32 cellular contexts compared by ENCODE assay signal in the genomic region with DNA sequence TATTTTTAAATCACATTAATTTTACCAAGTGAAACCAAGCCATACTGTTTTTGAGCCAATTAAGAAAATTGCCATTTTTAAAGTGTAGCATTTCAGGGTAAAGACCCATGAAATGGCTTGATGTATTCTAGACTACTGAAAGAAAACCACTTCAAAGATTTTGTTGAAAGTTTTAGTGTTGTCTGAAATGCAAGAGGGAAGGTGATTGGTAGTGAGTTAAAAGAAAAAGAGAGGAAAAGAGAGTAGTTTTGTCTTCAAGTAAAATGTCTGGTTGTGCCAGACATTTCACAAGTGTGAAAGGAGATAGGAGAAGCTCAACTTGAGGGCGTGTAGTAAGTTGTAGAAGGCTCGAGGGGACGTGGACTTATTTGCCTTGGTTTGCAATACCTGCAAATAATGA. TPM values are rescaled to one million over a fixed set of nuclear protein-coding genes. Genes with fewer than 3 reads are reported as not detected.
DNase-seq lines count a peak whose midpoint lies in the region; ATAC-seq, FAIRE-seq and TF ChIP-seq lines count a peak whose summit lies in the region.
"Had no signal": no experiment of that assay in that cellular context is flagged by ENCODE, and none has a peak within 500 bp of the region (broad histone marks: within the 10 kb centered on the region; RNA-seq: fewer than 3 reads in every experiment).

No MANE protein-coding gene starts in this region.

- no peak overlapping the region for H3K4me3 Mint-ChIP-seq in activated naive CD8-positive, alpha-beta T cell treated with anti-CD3 and anti-CD28 coated beads, Interleukin-2, amount 10 ng/mL, durations not matched to agents 7 days and 5 days
- no peak overlapping the region for H3K4me3 Mint-ChIP-seq in activated naive CD8-positive, alpha-beta T cell treated with anti-CD3 and anti-CD28 coated beads, Interleukin-2, amount 50 U/mL, for 24 hours
- no peak overlapping the region for H3K4me3 Mint-ChIP-seq in WTC11
- no peak overlapping the region for H3K4me3 Mint-ChIP-seq in stimulated activated naive B cell treated with anti-CD40 and anti-IgM and Interleukin-4, amounts not matched to agents 10 μg/mL and 1 μg/mL and 100 μg/mL, for 72 hours
- H3K4me3 Mint-ChIP-seq: activated CD8-positive, alpha-beta memory T cell treated with anti-CD3 and anti-CD28 coated beads, Interleukin-2, amount 10 ng/mL, durations not matched to agents 7 days and 5 days; activated T-cell treated with anti-CD3 and anti-CD28 coated beads, Interleukin-2, amount 50 U/mL, for 4 hours; stimulated activated naive CD8-positive, alpha-beta T cell treated with anti-CD3 and anti-CD28 coated beads, Interleukin-15, Interleukin-2, amounts not matched to agents 100 ng/mL and 50 ng/mL, for 24 hours had no signal

- peaks cover 7% of the 10 kb centered on the region for H3K4me1 Mint-ChIP-seq in activated naive CD8-positive, alpha-beta T cell treated with anti-CD3 and anti-CD28 coated beads, Interleukin-2, amount 10 ng/mL, durations not matched to agents 7 days and 5 days
- H3K4me1 Mint-ChIP-seq in activated naive CD8-positive, alpha-beta T cell treated with anti-CD3 and anti-CD28 coated beads, Interleukin-2, amount 50 U/mL, for 24 hours = peaks cover 8% of the 10 kb centered on the region
- peaks cover 20% of the 10 kb centered on the region for H3K4me1 Mint-ChIP-seq in WTC11
- peaks cover 10 to 14% of the 10 kb centered on the region in 2 donors for H3K4me1 Mint-ChIP-seq in stimulated activated naive B cell treated with anti-CD40 and anti-IgM and Interleukin-4, amounts not matched to agents 10 μg/mL and 1 μg/mL and 100 μg/mL, for 72 hours

- no peaks in the 10 kb centered on the region for H3K9me3 ChIP-seq in KOPT-K1 (ENCODE audit: insufficient read depth, low read length, poor library complexity, severe bottlenecking)
- H3K9me3 ChIP-seq: colonic mucosa, right atrium auricular region, thoracic aorta had no signal

- peak; percentile 26 for ATAC-seq in activated naive CD8-positive, alpha-beta T cell treated with anti-CD3 and anti-CD28 coated beads, Interleukin-2, amount 10 ng/mL, durations not matched to agents 7 days and 5 days (ENCODE audit: low read depth)
- no peak for ATAC-seq in activated naive CD8-positive, alpha-beta T cell treated with anti-CD3 and anti-CD28 coated beads, Interleukin-2, amount 50 U/mL, for 24 hours
- no peak for ATAC-seq in WTC11
- ATAC-seq in stimulated activated naive B cell treated with anti-CD40 and anti-IgM and Interleukin-4, amounts not matched to agents 10 μg/mL and 1 μg/mL and 100 μg/mL, for 72 hours (replicated peaks) = no peak
- ATAC-seq: activated CD8-positive, alpha-beta memory T cell treated with anti-CD3 and anti-CD28 coated beads, Interleukin-2, amount 10 ng/mL, durations not matched to agents 7 days and 5 days; activated T-cell treated with anti-CD3 and anti-CD28 coated beads, Interleukin-2, amount 50 U/mL, for 4 hours had no signal

- POLR2A ChIA-PET in activated naive CD8-positive, alpha-beta T cell treated with anti-CD3 and anti-CD28 coated beads, Interleukin-2, amount 10 ng/mL, durations not matched to agents 7 days and 5 days (lab: Charles Lee) = no interaction called here
- POLR2A ChIA-PET in WTC11 (lab: Charles Lee) = no interaction called here

- no peak for TF ChIP-seq POLR2A in GM12892 (IDR thresholded peaks at IDR 0.05; ENCODE audit: low read depth, low read length)

- H3K36me3 Mint-ChIP-seq in activated naive CD8-positive, alpha-beta T cell treated with anti-CD3 and anti-CD28 coated beads, Interleukin-2, amount 10 ng/mL, durations not matched to agents 7 days and 5 days = peaks cover 41% of the 10 kb centered on the region
- peaks cover 50% of the 10 kb centered on the region for H3K36me3 Mint-ChIP-seq in activated naive CD8-positive, alpha-beta T cell treated with anti-CD3 and anti-CD28 coated beads, Interleukin-2, amount 50 U/mL, for 24 hours (ENCODE audit: low read depth)
- peaks cover 85% of the 10 kb centered on the region for H3K36me3 Mint-ChIP-seq in WTC11
- H3K36me3 Mint-ChIP-seq in stimulated activated naive B cell treated with anti-CD40 and anti-IgM and Interleukin-4, amounts not matched to agents 10 μg/mL and 1 μg/mL and 100 μg/mL, for 72 hours = peaks cover 20 to 43% of the 10 kb centered on the region in 2 donors

- no peak for TF ChIP-seq CTCF in WTC11 (IDR thresholded peaks at IDR 0.05)

- FAIRE-seq in GM12892 (lab: Jason Lieb, UNC) = no peak
- FAIRE-seq: bronchial epithelial cell, D721Med had no signal

- H3K27ac ChIP-seq in KOPT-K1 (ENCODE audit: low read depth, low read length, poor library complexity, severe bottlenecking) = peak overlapping the region; percentile 51
- H3K27ac ChIP-seq: C4-2B, colonic mucosa, right atrium auricular region, RWPE1, SK-N-MC, thoracic aorta had no signal

- peak overlapping the region; percentile 71 for H3K27ac Mint-ChIP-seq in activated naive CD8-positive, alpha-beta T cell treated with anti-CD3 and anti-CD28 coated beads, Interleukin-2, amount 10 ng/mL, durations not matched to agents 7 days and 5 days
- no peak overlapping the region for H3K27ac Mint-ChIP-seq in activated naive CD8-positive, alpha-beta T cell treated with anti-CD3 and anti-CD28 coated beads, Interleukin-2, amount 50 U/mL, for 24 hours
- peak overlapping the region; percentile 30; the same call in 1 of the 2 replicates for H3K27ac Mint-ChIP-seq in WTC11
- H3K27ac Mint-ChIP-seq in stimulated activated naive B cell treated with anti-CD40 and anti-IgM and Interleukin-4, amounts not matched to agents 10 μg/mL and 1 μg/mL and 100 μg/mL, for 72 hours = peak overlapping the region; percentile 28
- H3K27ac Mint-ChIP-seq: activated CD8-positive, alpha-beta memory T cell treated with anti-CD3 and anti-CD28 coated beads, Interleukin-2, amount 10 ng/mL, durations not matched to agents 7 days and 5 days; stimulated activated naive CD8-positive, alpha-beta T cell treated with anti-CD3 and anti-CD28 coated beads, Interleukin-15, Interleukin-2, amounts not matched to agents 100 ng/mL and 50 ng/mL, for 24 hours had no signal

- no peaks in the 10 kb centered on the region for H3K9me3 Mint-ChIP-seq in activated naive CD8-positive, alpha-beta T cell treated with anti-CD3 and anti-CD28 coated beads, Interleukin-2, amount 10 ng/mL, durations not matched to agents 7 days and 5 days
- no peaks in the 10 kb centered on the region for H3K9me3 Mint-ChIP-seq in activated naive CD8-positive, alpha-beta T cell treated with anti-CD3 and anti-CD28 coated beads, Interleukin-2, amount 50 U/mL, for 24 hours
- H3K9me3 Mint-ChIP-seq in WTC11 = no peaks in the 10 kb centered on the region
- H3K9me3 Mint-ChIP-seq in stimulated activated naive B cell treated with anti-CD40 and anti-IgM and Interleukin-4, amounts not matched to agents 10 μg/mL and 1 μg/mL and 100 μg/mL, for 72 hours = no peaks in the 10 kb centered on the region
- H3K9me3 Mint-ChIP-seq: activated T-cell treated with anti-CD3 and anti-CD28 coated beads, Interleukin-2, amount 50 U/mL, for 4 hours; stimulated activated naive CD8-positive, alpha-beta T cell treated with anti-CD3 and anti-CD28 coated beads, Interleukin-15, Interleukin-2, amounts not matched to agents 100 ng/mL and 50 ng/mL, for 24 hours had no signal

- no peaks in the 10 kb centered on the region for H3K27me3 Mint-ChIP-seq in activated naive CD8-positive, alpha-beta T cell treated with anti-CD3 and anti-CD28 coated beads, Interleukin-2, amount 10 ng/mL, durations not matched to agents 7 days and 5 days
- no peaks in the 10 kb centered on the region for H3K27me3 Mint-ChIP-seq in activated naive CD8-positive, alpha-beta T cell treated with anti-CD3 and anti-CD28 coated beads, Interleukin-2, amount 50 U/mL, for 24 hours
- no peaks in the 10 kb centered on the region for H3K27me3 Mint-ChIP-seq in WTC11 (ENCODE audit: low read depth)
- H3K27me3 Mint-ChIP-seq in stimulated activated naive B cell treated with anti-CD40 and anti-IgM and Interleukin-4, amounts not matched to agents 10 μg/mL and 1 μg/mL and 100 μg/mL, for 72 hours = peaks cover 0 to under 1% of the 10 kb centered on the region in 2 donors
- H3K27me3 Mint-ChIP-seq: activated CD8-positive, alpha-beta memory T cell treated with anti-CD3 and anti-CD28 coated beads, Interleukin-2, amount 10 ng/mL, durations not matched to agents 7 days and 5 days; stimulated activated naive CD8-positive, alpha-beta T cell treated with anti-CD3 and anti-CD28 coated beads, Interleukin-15, Interleukin-2, amounts not matched to agents 100 ng/mL and 50 ng/mL, for 24 hours had no signal

- H3K36me3 ChIP-seq in KOPT-K1 (ENCODE audit: insufficient read depth, low read length) = peaks cover 81% of the 10 kb centered on the region

- no peak for DNase-seq in activated naive CD8-positive, alpha-beta T cell treated with anti-CD3 and anti-CD28 coated beads, Interleukin-2, amount 10 ng/mL, durations not matched to agents 7 days and 5 days
- DNase-seq in activated naive CD8-positive, alpha-beta T cell treated with anti-CD3 and anti-CD28 coated beads, Interleukin-2, amount 50 U/mL, for 24 hours = no peak
- DNase-seq in WTC11 (ENCODE audit: low spot score) = no peak
- no peak for DNase-seq in stimulated activated naive B cell treated with anti-CD40 and anti-IgM and Interleukin-4, amounts not matched to agents 10 μg/mL and 1 μg/mL and 100 μg/mL, for 72 hours
- no peak for DNase-seq in NCI-H2107 treated with DMSO at 0.1 percent for 48 hours (lab: John Stamatoyannopoulos, UW; ENCODE audit: unreplicated experiment)
- DNase-seq in A172 (ENCODE audit: low spot score) = no peak
- no peak for DNase-seq in GM12892 (ENCODE audit: insufficient read length)
- DNase-seq: activated CD8-positive, alpha-beta memory T cell treated with anti-CD3 and anti-CD28 coated beads, Interleukin-2, amount 10 ng/mL, durations not matched to agents 7 days and 5 days; activated gamma-delta T cell; activated T-cell treated with anti-CD3 and anti-CD28 coated beads, Interleukin-2, amount 50 U/mL, for 4 hours; anterior cingulate cortex; colonic mucosa; effector CD8-positive, alpha-beta T cell; erythroblast; Kasumi-1; NCI-H146; NCI-H2107; NCI-H446; NCI-H774; posterior cingulate gyrus; stimulated activated CD4-positive, alpha-beta T cell treated with anti-CD3 and anti-CD28 coated beads, Interleukin-2, amount 100 ng/mL, for 24 hours had no signal

- CTCF ChIA-PET in WTC11 (lab: Charles Lee) = no interaction called here

RNA-seq across cellular contexts. Expression of a gene that starts 41.6 kb away (rescaled TPM):
- not detected for total RNA-seq in activated naive CD8-positive, alpha-beta T cell treated with anti-CD3 and anti-CD28 coated beads, Interleukin-2, amount 10 ng/mL, durations not matched to agents 7 days and 5 days
- 0.23 TPM in 1 of 3 replicates, not detected in the others for total RNA-seq in WTC11 (2021)
- total RNA-seq in A172 (2014; rRNA removed; shearing (Covaris generic)) = not detected in 2 replicates
- polyA plus RNA-seq in GM12892 (2012; ENCODE audit: missing spikeins) = not detected
- total RNA-seq: activated CD8-positive, alpha-beta memory T cell treated with anti-CD3 and anti-CD28 coated beads, Interleukin-2, amount 10 ng/mL, durations not matched to agents 7 days and 5 days; activated T-cell treated with anti-CD3 and anti-CD28 coated beads, Interleukin-2, amount 50 U/mL, for 4 hours; colonic mucosa; glomerular endothelial cell; right atrium auricular region; urinary bladder had no signal
- polyA plus RNA-seq: urinary bladder had no signal

RNA-seq across cellular contexts. Expression of a gene that starts 45.4 kb away (rescaled TPM):
- 10 to 100 TPM; 20.3 to 22.7 TPM for total RNA-seq in activated naive CD8-positive, alpha-beta T cell treated with anti-CD3 and anti-CD28 coated beads, Interleukin-2, amount 10 ng/mL, durations not matched to agents 7 days and 5 days
- 85.4 to 100 TPM (median 97.4 TPM) in 3 replicates for total RNA-seq in WTC11 (2021)
- 40.8 and 52.1 TPM in 2 replicates for total RNA-seq in A172 (2014; rRNA removed; shearing (Covaris generic))
- 12.0 TPM for polyA plus RNA-seq in GM12892 (2012; ENCODE audit: missing spikeins)

RNA-seq across cellular contexts. Expression of a gene that starts 53.1 kb away (rescaled TPM):
- total RNA-seq in activated naive CD8-positive, alpha-beta T cell treated with anti-CD3 and anti-CD28 coated beads, Interleukin-2, amount 10 ng/mL, durations not matched to agents 7 days and 5 days = not detected
- total RNA-seq in WTC11 (2021) = 0.15 to 0.25 TPM in 2 of 3 replicates, not detected in the other
- not detected in 2 replicates for total RNA-seq in A172 (2014; rRNA removed; shearing (Covaris generic))
- polyA plus RNA-seq in GM12892 (2012; ENCODE audit: missing spikeins) = 0.15 TPM
- total RNA-seq: activated CD8-positive, alpha-beta memory T cell treated with anti-CD3 and anti-CD28 coated beads, Interleukin-2, amount 10 ng/mL, durations not matched to agents 7 days and 5 days; activated T-cell treated with anti-CD3 and anti-CD28 coated beads, Interleukin-2, amount 50 U/mL, for 4 hours; thoracic aorta had no signal
